In genomic region chr5:141716468-141716867, GRCh38 we compare ENCODE assay signal across 12 cellular contexts. TPM values are rescaled to one million over a fixed set of nuclear protein-coding genes. Genes with fewer than 3 reads are reported as not detected.
A peak's percentile ranks its signal among the peaks of the same experiment; 100 is the strongest.
DNase-seq lines count a peak whose midpoint lies in the region; ATAC-seq, FAIRE-seq and TF ChIP-seq lines count a peak whose summit lies in the region.
"Had no signal": no experiment of that assay in that cellular context is flagged by ENCODE, and none has a peak within 500 bp of the region (broad histone marks: within the 10 kb centered on the region; RNA-seq: fewer than 3 reads in every experiment).

No MANE protein-coding gene starts in this region.

- no peak overlapping the region for H2BK15ac ChIP-seq in H1 (ENCODE audit: low read length)
- H2BK15ac ChIP-seq in mesendoderm (replicated peaks; ENCODE audit: low read depth), result no peak overlapping the region

- in situ Hi-C loops in Panc1 (cut with HindIII; ENCODE audit: low pct_unique_long_range_greater_than_20kb, low sequenced_read_pairs), result no loop called here

- H3K18ac ChIP-seq in H1 (ENCODE audit: extremely low read depth, low read length) (no peak overlapping the region), mesendoderm (ENCODE audit: low read length) (no peak overlapping the region)

- WGBS in H1 (ENCODE audit: extremely low coverage in 1 of 2, insufficient coverage in 1 of 2, insufficient read length in 1 of 2, insufficient replicate concordance in 2 of 2, low coverage in 1 of 2, low lambda C conversion rate in 2 of 2, missing lambda C conversion rate in 1 of 2), 2 experiments, result 86% methylated on average over 3 of the region's 3 CpGs; no CpG with 5 or more reads in 1 of the 2 experiments
- WGBS in mesendoderm (ENCODE audit: extremely low coverage, insufficient coverage, low lambda C conversion rate), result no CpG with 5 or more reads among the region's 3 CpGs

- no peak overlapping the region for H3K14ac ChIP-seq in H1 (ENCODE audit: insufficient read length)

- H2AK5ac ChIP-seq in H1 (ENCODE audit: low read depth, low read length) (no peak overlapping the region), mesendoderm (ENCODE audit: low read length) (no peak overlapping the region)

- H3K4me3 ChIP-seq in Panc1 (ENCODE audit: low read depth in 2 of 2, low read length in 2 of 2) (no peak overlapping the region), H1 (ENCODE audit: extremely low read depth in 1 of 4, insufficient read depth in 2 of 4, low read depth in 3 of 4, low read length in 4 of 4) (no peak overlapping the region), mesendoderm (ENCODE audit: low read length) (no peak overlapping the region)
- H3K4me3 ChIP-seq: BLaER1 had no signal

- intact Hi-C loops in cardiac septum (cut with DNase I), result no loop called here
- intact Hi-C loops in Right ventricle myocardium inferior (cut with DNase I), result no loop called here
- intact Hi-C loops in Panc1 (cut with micrococcal nuclease; ENCODE audit: unreplicated experiment), result no loop called here

- H3K9ac ChIP-seq in H1 (replicated peaks in 1 of 4; ENCODE audit: extremely low read depth in 1 of 4, low read depth in 3 of 4, low read length in 3 of 4), result no peak overlapping the region
- no peak overlapping the region for H3K9ac ChIP-seq in mesendoderm (ENCODE audit: low read length)
- H3K9ac ChIP-seq: BLaER1 had no signal

- H2AFZ ChIP-seq in H1 (ENCODE audit: low read length), result no peak overlapping the region

- no peak overlapping the region for H2BK20ac ChIP-seq in H1 (ENCODE audit: low read length)

- H3K79me1 ChIP-seq in H1 (ENCODE audit: low read depth, low read length) (no peaks in the 10 kb centered on the region), mesendoderm (ENCODE audit: low read length) (no peaks in the 10 kb centered on the region)

- H3K4me1 ChIP-seq in Panc1 (ENCODE audit: control insufficient read depth, insufficient read depth, low read length), result peaks cover 38% of the 10 kb centered on the region
- peaks cover 4 to 23% (median 12%) of the 10 kb centered on the region in 4 experiments for H3K4me1 ChIP-seq in H1 (replicated peaks in 1 of 4; ENCODE audit: control insufficient read depth in 3 of 4, insufficient read depth in 4 of 4, low read length in 3 of 4)
- H3K4me1 ChIP-seq in mesendoderm (ENCODE audit: control insufficient read depth, low read depth, low read length), result peaks cover 4% of the 10 kb centered on the region

- BruUV-seq in Panc1 (replicated peaks; lab: Mats Ljungman, UMichigan), result no TSS peak

- TF ChIP-seq EP300 in H1 (IDR thresholded peaks at IDR 0.05; ENCODE audit: borderline replicate concordance in 1 of 2, low read depth in 2 of 2, low read length in 2 of 2), result no peak

- H3K23me2 ChIP-seq in H1 (ENCODE audit: low read depth, low read length), result no peaks in the 10 kb centered on the region

- H3K4ac ChIP-seq in H1 (replicated peaks; ENCODE audit: insufficient read length, low read depth, low read length) (no peak overlapping the region), mesendoderm (ENCODE audit: low read depth, low read length) (no peak overlapping the region)

- no peak overlapping the region for H2BK120ac ChIP-seq in H1 (replicated peaks; ENCODE audit: low read depth, low read length)
- no peak overlapping the region for H2BK120ac ChIP-seq in mesendoderm (ENCODE audit: low read depth, low read length)

- FAIRE-seq in H1 (lab: Jason Lieb, UNC), result no peak
- FAIRE-seq: H54 had no signal

- H2BK12ac ChIP-seq in H1 (ENCODE audit: low read depth, low read length), result no peak overlapping the region

- CTCF ChIA-PET in Panc1 (lab: Charles Lee), result no interaction called here
- CTCF ChIA-PET in H1 (lab: Charles Lee; ENCODE audit: partially characterized antibody), result interaction anchor here (0.6 to 11.5 kb wide), 20 partner anchors 14 to 163 kb away, joined by 3 to 95 read pairs (median 4); partner anchors contain the start of gene PCDH1

- H4K20me1 ChIP-seq in H1 (replicated peaks in 1 of 2; ENCODE audit: control insufficient read depth in 1 of 2, insufficient read depth in 2 of 2, low read length in 2 of 2), result no peaks in the 10 kb centered on the region
- H4K20me1 ChIP-seq: BLaER1 had no signal

- ATAC-seq in Right ventricle myocardium inferior, result no peak
- no peak for ATAC-seq in Panc1
- no peak for ATAC-seq in GM18505 (IDR thresholded peaks at IDR 0.05; ENCODE audit: unreplicated experiment)
- no peak for ATAC-seq in HG03565 (IDR thresholded peaks at IDR 0.05; ENCODE audit: unreplicated experiment)

- no peak overlapping the region for H4K8ac ChIP-seq in H1 (ENCODE audit: extremely low read depth, insufficient read depth, low read length)
- no peak overlapping the region for H4K8ac ChIP-seq in mesendoderm (ENCODE audit: low read depth, low read length)

- H3K36me3 ChIP-seq in Panc1 (ENCODE audit: control insufficient read depth, insufficient read depth, low read length) (no peaks in the 10 kb centered on the region), H1 (ENCODE audit: control insufficient read depth in 2 of 4, insufficient read depth in 4 of 4, low read length in 3 of 4) (no peaks in the 10 kb centered on the region), mesendoderm (ENCODE audit: control insufficient read depth, insufficient read depth, low read length) (no peaks in the 10 kb centered on the region)
- H3K36me3 ChIP-seq: BLaER1 had no signal

- H3K56ac ChIP-seq in H1 (replicated peaks; ENCODE audit: insufficient read length, low read depth, low read length) (no peak overlapping the region), mesendoderm (ENCODE audit: low read length) (no peak overlapping the region)

- no peak for TF ChIP-seq RAD21 in H1 (IDR thresholded peaks at IDR 0.05 in 1 of 2, conservative IDR thresholded peaks at IDR 0.05 in 1 of 2; ENCODE audit: low read depth in 2 of 2, low read length in 2 of 2)

- POLR2A ChIA-PET in Panc1 (lab: Charles Lee) (no interaction called here), H1 (lab: Charles Lee; ENCODE audit: partially characterized antibody) (interaction anchor here (0.9 to 1.4 kb wide), 4 partner anchors 14 to 153 kb away, joined by 3 to 5 read pairs (median 3); no protein-coding TSS in a partner anchor)

- H3K79me2 ChIP-seq in H1 (ENCODE audit: control insufficient read depth in 1 of 2, insufficient read depth in 2 of 2, low read length in 2 of 2) (no peaks in the 10 kb centered on the region), mesendoderm (ENCODE audit: control insufficient read depth, insufficient read depth, low read length) (no peaks in the 10 kb centered on the region)

- H3K4me2 ChIP-seq in H1 (ENCODE audit: insufficient read depth in 1 of 2, low read depth in 2 of 2, low read length in 2 of 2) (no peak overlapping the region), mesendoderm (ENCODE audit: low read length) (no peak overlapping the region)

- H3K27me3 ChIP-seq in Panc1 (ENCODE audit: control insufficient read depth, insufficient read depth, low read length), result no peaks in the 10 kb centered on the region
- no peaks in the 10 kb centered on the region for H3K27me3 ChIP-seq in H1 (replicated peaks in 1 of 4; ENCODE audit: control insufficient read depth in 3 of 4, extremely low read depth in 1 of 4, insufficient read depth in 3 of 4, low read length in 3 of 4)
- no peaks in the 10 kb centered on the region for H3K27me3 ChIP-seq in mesendoderm (ENCODE audit: insufficient read depth, low read length, poor library complexity)
- H3K27me3 ChIP-seq: BLaER1 had no signal

- H4K5ac ChIP-seq in H1 (ENCODE audit: insufficient read length, low read depth, low read length), result no peak overlapping the region
- no peak overlapping the region for H4K5ac ChIP-seq in mesendoderm (ENCODE audit: low read length)

- H3K9me3 ChIP-seq in Panc1 (ENCODE audit: control insufficient read depth, insufficient read depth, low read depth, low read length) (no peaks in the 10 kb centered on the region), H1 (ENCODE audit: insufficient read depth in 2 of 2, low read depth in 1 of 2, low read length in 1 of 2) (no peaks in the 10 kb centered on the region)
- H3K9me3 ChIP-seq: BLaER1 had no signal

- H3K23ac ChIP-seq in H1 (ENCODE audit: insufficient read length) (no peak overlapping the region), mesendoderm (ENCODE audit: low read length) (no peak overlapping the region)

- no peak for TF ChIP-seq CTCF in Panc1 (IDR thresholded peaks at IDR 0.05)
- no peak for TF ChIP-seq CTCF in H1 (IDR thresholded peaks at IDR 0.05; ENCODE audit: control extremely low read depth in 1 of 3, insufficient read depth in 1 of 3, low read depth in 1 of 3, low read length in 3 of 3)

- peak; percentile 1 for DNase-seq in cardiac septum (ENCODE audit: low spot score)
- DNase-seq in Right ventricle myocardium inferior (ENCODE audit: missing footprints), result no peak
- DNase-seq in Panc1 (ENCODE audit: low read depth, low spot score), result no peak
- DNase-seq in H1 (ENCODE audit: low read depth in 1 of 2, low spot score in 2 of 2), result no peak
- no peak for DNase-seq in mesendoderm
- DNase-seq: 8988T, AML-193, GF-D8 had no signal

- no peak for TF ChIP-seq POLR2A in H1 (IDR thresholded peaks at IDR 0.05; ENCODE audit: control extremely low read depth in 1 of 2, low read depth in 2 of 2, low read length in 2 of 2)
- TF ChIP-seq POLR2A in GM18505 (IDR thresholded peaks at IDR 0.05; ENCODE audit: borderline replicate concordance, extremely low read depth, insufficient read depth, insufficient read length), result no peak

- H3K27ac ChIP-seq in Panc1 (ENCODE audit: low read length), result peak overlapping the region; percentile 69
- no peak overlapping the region for H3K27ac ChIP-seq in H1 (ENCODE audit: low read depth, low read length)
- H3K27ac ChIP-seq in mesendoderm (ENCODE audit: low read depth, low read length), result no peak overlapping the region
- H3K27ac ChIP-seq: BLaER1 had no signal

- H2BK5ac ChIP-seq in H1 (ENCODE audit: low read depth, low read length) (no peak overlapping the region), mesendoderm (ENCODE audit: low read length) (no peak overlapping the region)

- H4K91ac ChIP-seq in H1 (replicated peaks; ENCODE audit: insufficient read length, low read length), result no peak overlapping the region

TF ChIP-seq in H1, 55 proteins besides CTCF, POLR2A, EP300 and RAD21 (continues in another document):
- TF ChIP-seq CBX5 (IDR thresholded peaks at IDR 0.05; ENCODE audit: low read depth, low read length) (no peak), RXRA (IDR thresholded peaks at IDR 0.05; ENCODE audit: insufficient read depth, low read depth, low read length) (no peak)

RNA-seq across cellular contexts. Expression of gene ARAP3, which starts 34.4 kb away (rescaled TPM):
- total RNA-seq in cardiac septum (22.9 TPM), Right ventricle myocardium inferior (14.7 TPM), Panc1 (2021; ENCODE audit: unreplicated experiment) (2.5 TPM)
- 3.3 TPM for polyA plus RNA-seq in Panc1 (2012; ENCODE audit: insufficient read length)
- 45.7 and 48.6 TPM in 2 replicates for total RNA-seq in H1 (2021; fragmentation: NEBNext Ultra II Directional; extraction: Animal tissue kit (Norgen Biotek cat#: 25700))
- 14.4 and 19.7 TPM in 2 replicates for polyA plus RNA-seq in H1 (2011; rRNA removed)
- polyA plus RNA-seq in H1 (2011; cell fraction: cytosol; rRNA removed), result 15.0 TPM
- polyA plus RNA-seq in H1 (2011; cell fraction: nucleus; rRNA removed), result 74.7 TPM
- 34.7 to 39.3 TPM (median 37.2 TPM) in 4 replicates for polyA plus RNA-seq in H1 (2012, experiment 1 of 2)
- polyA plus RNA-seq in H1 (2012, experiment 2 of 2), result 33.8 TPM
- polyA plus RNA-seq in H1 (2013, experiment 1 of 2), result 27.3 TPM
- 25.0 TPM for polyA plus RNA-seq in H1 (2013, experiment 2 of 2)
- 20.9 and 22.2 TPM in 2 replicates for polyA minus RNA-seq in H1 (2011; rRNA and poly(A)+ RNA removed)
- 20.5 TPM for polyA minus RNA-seq in H1 (2011; cell fraction: cytosol; rRNA and poly(A)+ RNA removed)
- 27.6 TPM for polyA minus RNA-seq in H1 (2011; cell fraction: nucleus; rRNA and poly(A)+ RNA removed)
- 8.7 TPM for polyA plus RNA-seq in mesendoderm (2013, experiment 1 of 2)
- polyA plus RNA-seq in mesendoderm (2013, experiment 2 of 2), result 8.7 TPM
